Comparison of ENCODE assay signal across 15 cellular contexts in genomic region chr1:10969267-10969970, GRCh38. TPM values are rescaled to one million over a fixed set of nuclear protein-coding genes. Genes with fewer than 3 reads are reported as not detected.
DNase-seq lines count a peak whose midpoint lies in the region; ATAC-seq and TF ChIP-seq lines count a peak whose summit lies in the region.
"Had no signal": no experiment of that assay in that cellular context is flagged by ENCODE, and none has a peak within 500 bp of the region (broad histone marks: within the 10 kb centered on the region; RNA-seq: fewer than 3 reads in every experiment).

No MANE protein-coding gene starts in this region.

- DNase-seq in DMS153 (lab: John Stamatoyannopoulos, UW): peak; percentile 90
- peak; percentile 71 for DNase-seq in NCI-H1105 (lab: John Stamatoyannopoulos, UW)
- DNase-seq in NCI-H82 treated with DMSO at 0.1 percent for 48 hours (lab: John Stamatoyannopoulos, UW; ENCODE audit: unreplicated experiment): peak; percentile 46
- DNase-seq in foreskin keratinocyte: no peak
- DNase-seq in esophagus squamous epithelium (lab: John Stamatoyannopoulos, UW): no peak
- DNase-seq in body of pancreas: no peak
- DNase-seq: activated CD4-positive, alpha-beta T cell treated with anti-CD3 and anti-CD28 coated beads for 36 hours; activated T-cell treated with anti-CD3 and anti-CD28 coated beads, Interleukin-2, amount 50 U/mL, for 72 hours; dermis blood vessel endothelial cell; KG1; stimulated activated CD4-positive, alpha-beta T cell treated with anti-CD3 and anti-CD28 coated beads, Interleukin-2, amount 100 ng/mL, for 48 hours; stimulated activated naive CD4-positive, alpha-beta T cell treated with Interleukin-2 at 50 U/mL for 16 hours; T-cell had no signal

- H3K4me1 ChIP-seq in foreskin keratinocyte (no peaks in the 10 kb centered on the region), esophagus squamous epithelium (peaks cover 10 to 39% (median 12%) of the 10 kb centered on the region in 3 donors), body of pancreas (peaks cover 16% of the 10 kb centered on the region)

- H3K9me3 ChIP-seq in esophagus squamous epithelium (no peaks in the 10 kb centered on the region), body of pancreas (no peaks in the 10 kb centered on the region)

- 78 to 86% methylated on average over 9 to 14 of the region's 14 CpGs for WGBS in esophagus squamous epithelium, 2 donors
- WGBS in body of pancreas, 2 donors: 80 to 91% methylated on average over 14 of the region's 14 CpGs

- H3K4me3 ChIP-seq in esophagus squamous epithelium (no peak overlapping the region), body of pancreas (no peak overlapping the region)

- no peaks in the 10 kb centered on the region for H3K27me3 ChIP-seq in layer of hippocampus (ENCODE audit: control insufficient read depth, insufficient read depth, low read length)
- peaks cover 11% of the 10 kb centered on the region for H3K27me3 ChIP-seq in foreskin keratinocyte
- peaks cover 0 to 29% (median 0%) of the 10 kb centered on the region in 4 donors for H3K27me3 ChIP-seq in esophagus squamous epithelium
- H3K27me3 ChIP-seq in body of pancreas: no peaks in the 10 kb centered on the region

- intact Hi-C loops in esophagus squamous epithelium (cut with DNase I): no loop called here
- intact Hi-C loops in body of pancreas (cut with DNase I): no loop called here

- no peak for TF ChIP-seq POLR2A in esophagus squamous epithelium (IDR thresholded peaks at IDR 0.05)
- TF ChIP-seq POLR2A in body of pancreas (IDR thresholded peaks at IDR 0.05): no peak

- H3K27ac ChIP-seq in layer of hippocampus (ENCODE audit: low read depth, low read length) (peak overlapping the region; percentile 49), foreskin keratinocyte (no peak overlapping the region), esophagus squamous epithelium (no peak overlapping the region), body of pancreas (peak overlapping the region in 2 of 4 donors; percentile 49 to 74)

- H3K36me3 ChIP-seq in esophagus squamous epithelium (no peaks in the 10 kb centered on the region), body of pancreas (replicated peaks in 1 of 2; ENCODE audit: insufficient read depth in 1 of 2, low read depth in 2 of 2) (no peaks in the 10 kb centered on the region)

- no peak for TF ChIP-seq CTCF in foreskin keratinocyte (conservative IDR thresholded peaks at IDR 0.05)
- TF ChIP-seq CTCF in esophagus squamous epithelium (IDR thresholded peaks at IDR 0.05): no peak
- TF ChIP-seq CTCF in body of pancreas (IDR thresholded peaks at IDR 0.05): no peak

- ATAC-seq in foreskin keratinocyte (no peak), body of pancreas (no peak)
- ATAC-seq in activated CD4-positive, CD25-positive, alpha-beta regulatory T cell treated with anti-CD3 and anti-CD28 coated beads, Interleukin-2, amount 50 U/mL, for 24 hours: no peak
- ATAC-seq: activated CD4-positive, alpha-beta T cell treated with anti-CD3 and anti-CD28 coated beads for 36 hours; activated T-cell treated with anti-CD3 and anti-CD28 coated beads, Interleukin-2, amount 50 U/mL, for 72 hours; T-cell had no signal

RNA-seq across cellular contexts. Expression of gene TARDBP, which starts 43.0 kb away (rescaled TPM):
- total RNA-seq in foreskin keratinocyte (155 and 178 TPM in 2 replicates), esophagus squamous epithelium (100 to 1,000 TPM in 2 of 4 donors, 10 to 100 TPM in 2; 51.2 to 110 (median 96.6) TPM), body of pancreas (100 to 1,000 TPM; 104 to 136 TPM)
- polyA plus RNA-seq in foreskin keratinocyte: 101 and 125 TPM in 2 replicates

Comparison
In these comparisons a context has a peak if more than half of its experiments do, and no peak if none do; other contexts are left out.
1. DNase-seq: peak in DMS153 (single experiment), NCI-H1105 (single experiment) and NCI-H82 treated with DMSO at 0.1 percent for 48 hours (single experiment); none in foreskin keratinocyte (0 of 2), esophagus squamous epithelium (single experiment) and body of pancreas (0 of 4).